Comparison of ENCODE assay signal across 15 cellular contexts in the genomic region with DNA sequence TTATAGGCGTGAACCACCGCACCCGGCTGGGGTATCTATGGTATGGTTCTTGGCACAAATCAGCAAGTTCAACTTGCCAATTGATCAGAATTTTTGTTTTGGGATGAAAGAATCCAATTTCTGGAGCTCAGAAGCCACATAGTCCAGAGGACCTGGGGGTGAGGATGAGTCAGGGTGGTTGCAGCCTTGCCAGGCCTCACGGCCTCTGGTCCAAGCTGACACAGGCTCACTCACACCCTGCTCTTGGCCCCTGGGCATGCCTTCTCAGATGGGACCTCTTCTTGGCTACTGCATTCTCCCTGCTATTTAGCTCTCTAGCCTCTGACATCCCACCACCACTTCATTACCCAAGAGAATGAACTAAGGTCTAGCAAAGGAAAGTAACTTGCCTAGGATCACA. TPM values are rescaled to one million over a fixed set of nuclear protein-coding genes. Genes with fewer than 3 reads are reported as not detected.
A peak's percentile ranks its signal among the peaks of the same experiment; 100 is the strongest.
DNase-seq lines count a peak whose midpoint lies in the region; ATAC-seq and TF ChIP-seq lines count a peak whose summit lies in the region.
"Had no signal": no experiment of that assay in that cellular context is flagged by ENCODE, and none has a peak within 500 bp of the region (broad histone marks: within the 10 kb centered on the region; RNA-seq: fewer than 3 reads in every experiment).

No MANE protein-coding gene starts in this region.

- TF ChIP-seq EP300 in suprapubic skin (IDR thresholded peaks at IDR 0.05) = no peak

- no peaks in the 10 kb centered on the region for H3K9me3 Mint-ChIP-seq in T-helper 2 cell treated with Interferon-gamma antibody and Interleukin-4, amounts not matched to agents 5 μg/mL and 100 μg/mL, for 36 hours
- H3K9me3 Mint-ChIP-seq in activated T-helper 17 cell treated with anti-CD3 and anti-CD28 coated beads, Interleukin-2, amount 50 U/mL, for 72 hours = no peaks in the 10 kb centered on the region
- no peaks in the 10 kb centered on the region for H3K9me3 Mint-ChIP-seq in glutamatergic neuron (ENCODE audit: unreplicated experiment)
- H3K9me3 Mint-ChIP-seq in effector memory CD8-positive, alpha-beta T cell = no peaks in the 10 kb centered on the region
- H3K9me3 Mint-ChIP-seq: nephron progenitor cell had no signal

- WGBS in suprapubic skin = 50% methylated on average over 4 of the region's 4 CpGs

- DNase-seq in T-helper 2 cell treated with Interferon-gamma antibody and Interleukin-4, amounts not matched to agents 5 μg/mL and 100 μg/mL, for 36 hours (ENCODE audit: low spot score) = no peak
- DNase-seq in T-helper 2 cell = no peak
- DNase-seq in suprapubic skin (ENCODE audit: low spot score in 2 of 2) = peak in 1 of 2 donors; percentile 54
- DNase-seq in stimulated activated CD4-positive, alpha-beta T cell treated with anti-CD3 and anti-CD28 coated beads, Interleukin-15, amount 100 ng/mL, for 24 hours = no peak
- DNase-seq in glutamatergic neuron = no peak
- no peak for DNase-seq in effector memory CD8-positive, alpha-beta T cell
- DNase-seq: 8988T; effector CD8-positive, alpha-beta T cell; NCI-H1436 treated with DMSO at 0.1 percent for 48 hours; nephron progenitor cell had no signal

- peaks cover 55% of the 10 kb centered on the region for H3K36me3 ChIP-seq in suprapubic skin

- no peak overlapping the region for H3K4me3 Mint-ChIP-seq in T-helper 2 cell treated with Interferon-gamma antibody and Interleukin-4, amounts not matched to agents 5 μg/mL and 100 μg/mL, for 36 hours
- no peak overlapping the region for H3K4me3 Mint-ChIP-seq in activated T-helper 17 cell treated with anti-CD3 and anti-CD28 coated beads, Interleukin-2, amount 50 U/mL, for 72 hours
- H3K4me3 Mint-ChIP-seq in glutamatergic neuron (ENCODE audit: unreplicated experiment) = no peak overlapping the region
- no peak overlapping the region for H3K4me3 Mint-ChIP-seq in effector memory CD8-positive, alpha-beta T cell
- H3K4me3 Mint-ChIP-seq: nephron progenitor cell had no signal

- TF ChIP-seq POLR2A in suprapubic skin (IDR thresholded peaks at IDR 0.05) = no peak

- ATAC-seq in activated T-helper 17 cell treated with anti-CD3 and anti-CD28 coated beads, Interleukin-2, amount 50 U/mL, for 72 hours (replicated peaks) = no peak
- no peak for ATAC-seq in effector memory CD8-positive, alpha-beta T cell (replicated peaks)
- ATAC-seq: K562 had no signal

- H3K27ac ChIP-seq in layer of hippocampus (ENCODE audit: low read depth, low read length) = peak overlapping the region; percentile 83
- H3K27ac ChIP-seq in suprapubic skin = peak overlapping the region; percentile 33
- H3K27ac ChIP-seq: gastroesophageal sphincter had no signal

- H3K27me3 Mint-ChIP-seq in T-helper 2 cell treated with Interferon-gamma antibody and Interleukin-4, amounts not matched to agents 5 μg/mL and 100 μg/mL, for 36 hours (ENCODE audit: low read depth) = no peaks in the 10 kb centered on the region
- no peaks in the 10 kb centered on the region for H3K27me3 Mint-ChIP-seq in activated T-helper 17 cell treated with anti-CD3 and anti-CD28 coated beads, Interleukin-2, amount 50 U/mL, for 72 hours
- no peaks in the 10 kb centered on the region for H3K27me3 Mint-ChIP-seq in glutamatergic neuron (ENCODE audit: unreplicated experiment)
- no peaks in the 10 kb centered on the region for H3K27me3 Mint-ChIP-seq in effector memory CD8-positive, alpha-beta T cell

- peaks cover 52% of the 10 kb centered on the region for H3K4me1 ChIP-seq in suprapubic skin

- H3K27me3 ChIP-seq in layer of hippocampus (ENCODE audit: control insufficient read depth, insufficient read depth, low read length) (no peaks in the 10 kb centered on the region), suprapubic skin (no peaks in the 10 kb centered on the region)
- H3K27me3 ChIP-seq: gastroesophageal sphincter had no signal

- peaks cover 23% of the 10 kb centered on the region for H3K4me1 Mint-ChIP-seq in T-helper 2 cell treated with Interferon-gamma antibody and Interleukin-4, amounts not matched to agents 5 μg/mL and 100 μg/mL, for 36 hours (ENCODE audit: low read depth)
- H3K4me1 Mint-ChIP-seq in activated T-helper 17 cell treated with anti-CD3 and anti-CD28 coated beads, Interleukin-2, amount 50 U/mL, for 72 hours = peaks cover 6% of the 10 kb centered on the region
- no peaks in the 10 kb centered on the region for H3K4me1 Mint-ChIP-seq in glutamatergic neuron (ENCODE audit: low read depth, unreplicated experiment)
- peaks cover 0 to 1% of the 10 kb centered on the region in 2 donors for H3K4me1 Mint-ChIP-seq in effector memory CD8-positive, alpha-beta T cell (ENCODE audit: low read depth in 2 of 2)
- H3K4me1 Mint-ChIP-seq: nephron progenitor cell had no signal

- TF ChIP-seq CTCF in suprapubic skin (IDR thresholded peaks at IDR 0.05) = no peak
- no peak for TF ChIP-seq CTCF in glutamatergic neuron (IDR thresholded peaks at IDR 0.05; ENCODE audit: partially characterized antibody, unreplicated experiment)

- peak overlapping the region; percentile 57 for H3K27ac Mint-ChIP-seq in T-helper 2 cell treated with Interferon-gamma antibody and Interleukin-4, amounts not matched to agents 5 μg/mL and 100 μg/mL, for 36 hours
- peak overlapping the region; percentile 46 for H3K27ac Mint-ChIP-seq in activated T-helper 17 cell treated with anti-CD3 and anti-CD28 coated beads, Interleukin-2, amount 50 U/mL, for 72 hours
- H3K27ac Mint-ChIP-seq in glutamatergic neuron (ENCODE audit: unreplicated experiment) = no peak overlapping the region
- peak overlapping the region in 1 of 2 donors; percentile 35 for H3K27ac Mint-ChIP-seq in effector memory CD8-positive, alpha-beta T cell
- H3K27ac Mint-ChIP-seq: nephron progenitor cell had no signal

- H3K4me3 ChIP-seq in suprapubic skin = no peak overlapping the region
- H3K4me3 ChIP-seq: gastroesophageal sphincter, K562 had no signal

- peaks cover 54% of the 10 kb centered on the region for H3K36me3 Mint-ChIP-seq in T-helper 2 cell treated with Interferon-gamma antibody and Interleukin-4, amounts not matched to agents 5 μg/mL and 100 μg/mL, for 36 hours (ENCODE audit: low read depth)
- H3K36me3 Mint-ChIP-seq in activated T-helper 17 cell treated with anti-CD3 and anti-CD28 coated beads, Interleukin-2, amount 50 U/mL, for 72 hours (ENCODE audit: low read depth) = peaks cover 33% of the 10 kb centered on the region
- H3K36me3 Mint-ChIP-seq in glutamatergic neuron (ENCODE audit: unreplicated experiment) = peaks cover 4% of the 10 kb centered on the region
- peaks cover 5% of the 10 kb centered on the region for H3K36me3 Mint-ChIP-seq in effector memory CD8-positive, alpha-beta T cell (ENCODE audit: insufficient read depth)

- no peaks in the 10 kb centered on the region for H3K9me3 ChIP-seq in suprapubic skin
- H3K9me3 ChIP-seq: gastroesophageal sphincter had no signal

RNA-seq across cellular contexts. Expression of a gene that starts 16.3 kb away (rescaled TPM):
- 10 to 100 TPM; 27.8 to 46.2 TPM for total RNA-seq in activated T-helper 17 cell treated with anti-CD3 and anti-CD28 coated beads, Interleukin-2, amount 50 U/mL, for 72 hours
- total RNA-seq in suprapubic skin (100 to 1,000 TPM; 139 to 212 (median 172) TPM), glutamatergic neuron (ENCODE audit: unreplicated experiment) (15.5 TPM)

RNA-seq across cellular contexts. Expression of a gene that starts 24.7 kb away (rescaled TPM):
- 1 to 10 TPM in 1 of 2 donors, under 1 TPM in 1; 0.66 to 1.3 TPM for total RNA-seq in activated T-helper 17 cell treated with anti-CD3 and anti-CD28 coated beads, Interleukin-2, amount 50 U/mL, for 72 hours
- total RNA-seq in suprapubic skin (not detected), glutamatergic neuron (ENCODE audit: unreplicated experiment) (0.64 TPM)
- total RNA-seq: gastroesophageal sphincter, skeletal muscle tissue had no signal

RNA-seq across cellular contexts. Expression of a gene that starts 39.3 kb away (rescaled TPM):
- 10 to 100 TPM; 13.4 to 17.5 TPM for total RNA-seq in activated T-helper 17 cell treated with anti-CD3 and anti-CD28 coated beads, Interleukin-2, amount 50 U/mL, for 72 hours
- total RNA-seq in suprapubic skin = 10 to 100 TPM; 24.4 to 41.8 (median 30.0) TPM
- 18.0 TPM for total RNA-seq in glutamatergic neuron (ENCODE audit: unreplicated experiment)

RNA-seq across cellular contexts. Expression of a gene that starts 39.5 kb away (rescaled TPM):
- total RNA-seq in activated T-helper 17 cell treated with anti-CD3 and anti-CD28 coated beads, Interleukin-2, amount 50 U/mL, for 72 hours = 10 to 100 TPM; 28.4 to 34.5 TPM
- total RNA-seq in suprapubic skin = 100 to 1,000 TPM in 3 of 4 donors, 10 to 100 TPM in 1; 92.4 to 126 (median 117) TPM
- total RNA-seq in glutamatergic neuron (ENCODE audit: unreplicated experiment) = 39.4 TPM
